17 cellular contexts compared by ENCODE assay signal in genomic region chr5:149387081-149387611, GRCh38. TPM values are rescaled to one million over a fixed set of nuclear protein-coding genes. Genes with fewer than 3 reads are reported as not detected.
DNase-seq lines count a peak whose midpoint lies in the region; ATAC-seq and TF ChIP-seq lines count a peak whose summit lies in the region.
"Had no signal": no experiment of that assay in that cellular context is flagged by ENCODE, and none has a peak within 500 bp of the region (broad histone marks: within the 10 kb centered on the region; RNA-seq: fewer than 3 reads in every experiment).

No MANE protein-coding gene starts in this region.

- H3K27ac ChIP-seq in WERI-Rb-1 = peak overlapping the region; percentile 64; the same call in 1 of the 2 replicates
- peak overlapping the region; percentile 13 to 75 (median 49) for H3K27ac ChIP-seq in upper lobe of left lung
- H3K27ac ChIP-seq in GM23338 (ENCODE audit: low read depth) = no peak overlapping the region

- no peaks in the 10 kb centered on the region for H3K36me3 ChIP-seq in WERI-Rb-1
- H3K36me3 ChIP-seq in upper lobe of left lung = no peaks in the 10 kb centered on the region
- H3K36me3 ChIP-seq in GM23338 (ENCODE audit: insufficient read depth) = no peaks in the 10 kb centered on the region
- H3K36me3 ChIP-seq in BE2C = no peaks in the 10 kb centered on the region

- H2AFZ ChIP-seq in GM23338 = no peak overlapping the region

- H3K27me3 ChIP-seq in WERI-Rb-1 (ENCODE audit: insufficient read depth, low read depth, severe bottlenecking) (no peaks in the 10 kb centered on the region), upper lobe of left lung (no peaks in the 10 kb centered on the region), GM23338 (ENCODE audit: insufficient read depth) (no peaks in the 10 kb centered on the region), BE2C (no peaks in the 10 kb centered on the region)

- H3K4me3 ChIP-seq in WERI-Rb-1 (ENCODE audit: low read depth, low read length) (no peak overlapping the region), upper lobe of left lung (no peak overlapping the region), GM23338 (no peak overlapping the region), BE2C (ENCODE audit: low read depth, low read length) (no peak overlapping the region)

- DNase-seq in WERI-Rb-1 = no peak
- peak; percentile 89 for DNase-seq in fibroblast of peridontal ligament (ENCODE audit: extremely low read depth)
- DNase-seq in nephron progenitor cell = no peak
- DNase-seq in upper lobe of left lung = no peak
- DNase-seq in GM23338 (ENCODE audit: low spot score) = no peak
- no peak for DNase-seq in SHP77 (lab: John Stamatoyannopoulos, UW)
- DNase-seq in hypothalamus (lab: John Stamatoyannopoulos, UW) = no peak
- no peak for DNase-seq in BE2C
- DNase-seq: amygdala; Calu3; NCI-H1048; NCI-H526; stimulated activated CD4-positive, alpha-beta T cell treated with anti-CD3 and anti-CD28 coated beads, Interleukin-1b, Interleukin-23, amount 100 ng/mL, for 48 hours; stimulated activated naive CD4-positive, alpha-beta T cell had no signal

- 53 to 63% methylated on average over 9 of the region's 9 CpGs for WGBS in upper lobe of left lung, 2 donors

- H3K9me2 ChIP-seq in GM23338 (ENCODE audit: insufficient read depth) = no peaks in the 10 kb centered on the region

- no peak overlapping the region for H3K4me3 Mint-ChIP-seq in nephron progenitor cell
- H3K4me3 Mint-ChIP-seq in GM23338 = no peak overlapping the region
- H3K4me3 Mint-ChIP-seq: neural crest cell had no signal

- TF ChIP-seq POLR2A in upper lobe of left lung (IDR thresholded peaks at IDR 0.05) = no peak

- no peaks in the 10 kb centered on the region for H3K79me2 ChIP-seq in GM23338 (replicated peaks; ENCODE audit: insufficient read depth)

- H3K4me2 ChIP-seq in GM23338 = no peak overlapping the region

- no peaks in the 10 kb centered on the region for H3F3A ChIP-seq in GM23338 (replicated peaks; ENCODE audit: low read depth)

- H3K4me1 Mint-ChIP-seq in nephron progenitor cell (peaks cover 91% of the 10 kb centered on the region), GM23338 (peaks cover 3% of the 10 kb centered on the region; the same call in 2 of the 3 replicates)

- TF ChIP-seq CTCF in WERI-Rb-1 (IDR thresholded peaks at IDR 0.05; ENCODE audit: low read depth, low read length) (no peak), nephron progenitor cell (IDR thresholded peaks at IDR 0.05) (no peak), upper lobe of left lung (IDR thresholded peaks at IDR 0.05) (no peak), GM23338 (conservative IDR thresholded peaks at IDR 0.05; ENCODE audit: low read depth in 2 of 2) (no peak), BE2C (IDR thresholded peaks at IDR 0.05; ENCODE audit: low read depth, low read length) (no peak)

- H3K36me3 Mint-ChIP-seq in nephron progenitor cell (ENCODE audit: low read depth) (no peaks in the 10 kb centered on the region), GM23338 (ENCODE audit: low read depth) (no peaks in the 10 kb centered on the region)

- TF ChIP-seq EP300 in upper lobe of left lung (IDR thresholded peaks at IDR 0.05) = no peak

- H3K27ac Mint-ChIP-seq in nephron progenitor cell = peak overlapping the region; percentile 68
- H3K27ac Mint-ChIP-seq in GM23338 = no peak overlapping the region

- no peaks in the 10 kb centered on the region for H4K20me1 ChIP-seq in GM23338 (replicated peaks; ENCODE audit: insufficient read depth)

- H3K27me3 Mint-ChIP-seq in nephron progenitor cell (ENCODE audit: low read depth, poor library complexity) (peaks cover 2% of the 10 kb centered on the region), GM23338 (ENCODE audit: insufficient read depth, low read depth, poor library complexity) (peaks cover 7% of the 10 kb centered on the region)

- ATAC-seq in upper lobe of left lung (ENCODE audit: low FRiP score in 2 of 2) = peak in 1 of 2 donors; percentile 15
- no peak for ATAC-seq in GM23338

- peaks cover 14 to 42% (median 30%) of the 10 kb centered on the region in 4 donors for H3K4me1 ChIP-seq in upper lobe of left lung
- H3K4me1 ChIP-seq in GM23338 (ENCODE audit: insufficient read depth) = no peaks in the 10 kb centered on the region
- H3K4me1 ChIP-seq in BE2C = peaks cover 26% of the 10 kb centered on the region

- H3K9me3 Mint-ChIP-seq in nephron progenitor cell (peaks cover 8% of the 10 kb centered on the region), GM23338 (no peaks in the 10 kb centered on the region)
- H3K9me3 Mint-ChIP-seq: neural crest cell had no signal

- H3K9me3 ChIP-seq in WERI-Rb-1 (ENCODE audit: severe bottlenecking) (no peaks in the 10 kb centered on the region), upper lobe of left lung (no peaks in the 10 kb centered on the region), BE2C (no peaks in the 10 kb centered on the region)

TF ChIP-seq in GM23338, 12 proteins besides CTCF, POLR2A, EP300 and RAD21:
- TF ChIP-seq NANOG (IDR thresholded peaks at IDR 0.05; ENCODE audit: borderline replicate concordance) = no peak
- TF ChIP-seq ZNF462 (CRISPR knock-in tag; IDR thresholded peaks at IDR 0.05) = no peak

RNA-seq across cellular contexts. Expression of gene IL17B, which starts 8.1 kb away (rescaled TPM):
- 1 to 10 TPM in 1 of 6 donors, not detected in 5; 2.4 TPM for total RNA-seq in upper lobe of left lung
- total RNA-seq in GM23338 (2014; rRNA removed; shearing (Covaris generic)) = not detected in 2 replicates
- not detected in 2 replicates for polyA plus RNA-seq in GM23338 (2016; fragmentation: Nextera tagmentation; extraction: Ambion mirVana)
- polyA plus RNA-seq in BE2C (2012; ENCODE audit: insufficient read depth, insufficient read length, low read depth) = 1.1 TPM
- total RNA-seq: Calu3, endothelial cell of umbilical vein, HT-29, neural crest cell had no signal
- polyA plus RNA-seq: endothelial cell of umbilical vein had no signal

RNA-seq across cellular contexts. Expression of gene PCYOX1L, which starts 29.3 kb away (rescaled TPM):
- 10 to 100 TPM in 1 of 6 donors, 1 to 10 TPM in 5; 3.2 to 10.1 (median 5.0) TPM for total RNA-seq in upper lobe of left lung
- 10.6 and 14.7 TPM in 2 replicates for total RNA-seq in GM23338 (2014; rRNA removed; shearing (Covaris generic))
- 5.9 and 6.7 TPM in 2 replicates for polyA plus RNA-seq in GM23338 (2016; fragmentation: Nextera tagmentation; extraction: Ambion mirVana)
- polyA plus RNA-seq in BE2C (2012; ENCODE audit: insufficient read depth, insufficient read length, low read depth) = 65.1 TPM

RNA-seq across cellular contexts. Expression of gene GRPEL2, which starts 41.8 kb away (rescaled TPM):
- 10 to 100 TPM in 4 of 6 donors, 1 to 10 TPM in 2; 7.3 to 22.1 (median 12.9) TPM for total RNA-seq in upper lobe of left lung
- total RNA-seq in GM23338 (2014; rRNA removed; shearing (Covaris generic)) = 58.8 and 62.2 TPM in 2 replicates
- 15.5 and 20.2 TPM in 2 replicates for polyA plus RNA-seq in GM23338 (2016; fragmentation: Nextera tagmentation; extraction: Ambion mirVana)
- 13.0 TPM for polyA plus RNA-seq in BE2C (2012; ENCODE audit: insufficient read depth, insufficient read length, low read depth)
